In the genomic region with DNA sequence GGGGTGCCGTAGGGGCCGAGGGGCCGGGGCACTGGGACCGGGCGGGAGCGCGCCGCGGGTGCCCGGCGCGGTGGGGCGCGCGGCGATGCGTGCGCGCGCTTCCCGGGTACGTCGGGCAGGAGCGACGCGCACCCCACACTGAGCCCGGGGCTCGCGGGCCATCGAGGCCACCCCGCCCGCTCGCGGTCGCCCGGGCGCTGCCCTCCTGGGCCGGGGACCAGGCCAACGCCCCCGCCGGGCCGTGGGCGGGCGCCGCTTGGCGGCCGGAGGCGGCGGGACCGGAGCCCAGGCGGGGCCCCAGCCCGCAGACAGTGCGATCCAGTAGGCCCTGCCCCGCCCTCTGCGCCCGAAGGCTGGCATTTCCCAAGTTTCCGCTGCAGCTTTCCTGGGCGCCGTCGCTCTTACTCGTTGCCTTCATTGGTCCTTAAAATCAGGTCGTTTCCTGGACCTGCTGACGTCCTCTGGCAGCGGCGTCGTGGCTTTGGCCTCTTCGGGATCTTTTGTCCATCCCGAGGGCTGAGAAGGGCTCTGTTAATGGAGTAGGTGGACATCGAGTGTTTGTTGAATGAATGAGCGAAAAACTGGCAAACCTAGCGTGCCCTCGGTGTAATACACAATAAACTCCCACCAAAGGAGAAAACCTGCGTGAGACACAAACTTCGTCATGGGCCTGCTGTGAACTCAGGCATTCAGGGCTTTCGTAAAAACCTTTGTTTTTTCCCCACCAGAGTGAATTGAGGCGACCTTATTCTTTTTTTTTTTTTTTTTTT, we compare ENCODE assay signal across 8 cellular contexts. TPM values are rescaled to one million over a fixed set of nuclear protein-coding genes. Genes with fewer than 3 reads are reported as not detected.
DNase-seq lines count a peak whose midpoint lies in the region; ATAC-seq lines count a peak whose summit lies in the region.

No MANE protein-coding gene starts in this region.

- H3K4me3 ChIP-seq in iPS-11a (ENCODE audit: low read depth, low read length) = peak overlapping the region; percentile 71

- ATAC-seq in sciatic nerve = peak; percentile 55

- in situ Hi-C loops in T47D (cut with HindIII; ENCODE audit: low pct_unique_long_range_greater_than_20kb, low sequenced_read_pairs) = no loop called here

- DNase-seq in GM03348 (ENCODE audit: low spot score) (peak; percentile 92), NCI-H526 treated with DMSO at 0.1 percent for 48 hours (lab: John Stamatoyannopoulos, UW) (peak; percentile 66), T47D (ENCODE audit: low read depth in 1 of 2, low spot score in 1 of 2) (peak; percentile 18 to 90), sciatic nerve (ENCODE audit: low spot score) (peak; percentile 80), SK-N-DZ (ENCODE audit: low spot score) (no peak)
- no peak for DNase-seq in stimulated activated naive CD4-positive, alpha-beta T cell treated with Interleukin-2 at 50 U/mL for 16 hours (lab: John Stamatoyannopoulos, UW)
- no peak for DNase-seq in stimulated activated CD8-positive, alpha-beta memory T cell treated with anti-CD3 and anti-CD28 coated beads, Interleukin-4, amount 100 ng/mL, for 48 hours

- intact Hi-C loops in sciatic nerve (cut with DNase I) = no loop called here

RNA-seq across cellular contexts. Expression of a gene that starts 0.6 kb away (rescaled TPM):
- 176 TPM for total RNA-seq in sciatic nerve
- polyA plus RNA-seq in SK-N-DZ (2014; cell fraction: cytosol; rRNA removed) = 63.4 and 64.4 TPM in 2 replicates
- polyA plus RNA-seq in SK-N-DZ (2014; cell fraction: nucleus; rRNA removed) = 26.6 and 30.5 TPM in 2 replicates

Comparison
In these comparisons a context has a peak if more than half of its experiments do, and no peak if none do; other contexts are left out.
1. DNase-seq: peak in GM03348 (single experiment), NCI-H526 treated with DMSO at 0.1 percent for 48 hours (single experiment), T47D (2 of 2) and sciatic nerve (single experiment); none in SK-N-DZ (single experiment), stimulated activated naive CD4-positive, alpha-beta T cell treated with Interleukin-2 at 50 U/mL for 16 hours (single experiment) and stimulated activated CD8-positive, alpha-beta memory T cell treated with anti-CD3 and anti-CD28 coated beads, Interleukin-4, amount 100 ng/mL, for 48 hours (single experiment).